ENCODE assay signal across 34 cellular contexts in the genomic region with DNA sequence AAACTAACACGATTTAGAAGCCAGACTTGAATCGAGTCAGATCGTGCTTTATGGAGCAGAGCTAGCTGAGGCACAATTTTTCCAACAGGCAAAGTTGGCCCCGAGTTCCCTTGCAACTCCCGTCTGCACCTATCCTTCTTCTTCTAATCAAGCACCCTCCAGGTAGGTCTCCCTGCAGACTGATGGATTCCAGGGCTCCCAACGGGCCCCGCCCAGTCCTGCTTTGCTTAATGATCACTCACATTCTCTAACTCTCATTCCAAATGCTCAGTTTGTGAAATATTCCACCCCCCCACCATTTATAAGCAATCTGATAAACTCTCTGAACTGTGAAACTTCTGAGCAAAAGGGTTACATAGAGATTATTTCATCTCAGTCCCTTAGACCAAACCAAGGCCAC.
"Had no signal": no experiment of that assay in that cellular context is flagged by ENCODE, and none has a peak within 500 bp of the region (broad histone marks: within the 10 kb centered on the region; RNA-seq: fewer than 3 reads in every experiment).

No MANE protein-coding gene starts in this region.

- DNase-seq: Karpas-422, Kasumi-1, MG63, MM.1S, MV-4-11, NCI-H1048, NCI-H1092, NCI-H1092 treated with DMSO at 0.1 percent for 48 hours, NCI-H1105, NCI-H1105 treated with DMSO at 0.1 percent for 48 hours, NCI-H1417, NCI-H1417 treated with DMSO at 0.1 percent for 48 hours, NCI-H1436, NCI-H1436 treated with DMSO at 0.1 percent for 48 hours, NCI-H146, NCI-H1694, NCI-H1694 treated with DMSO at 0.1 percent for 48 hours, NCI-H187, NCI-H187 treated with DMSO at 0.1 percent for 48 hours, NCI-H1930, NCI-H2029, NCI-H2029 treated with DMSO at 0.1 percent for 48 hours, NCI-H2081, NCI-H2081 treated with DMSO at 0.1 percent for 48 hours, NCI-H2107, NCI-H2171, NCI-H2171 treated with DMSO at 0.1 percent for 48 hours, NCI-H2227 treated with DMSO at 0.1 percent for 48 hours, NCI-H226, NCI-H345, NCI-H446, NCI-H446 treated with DMSO at 0.1 percent for 48 hours, NCI-H510A had no signal

- H3K36me3 ChIP-seq: MG63 had no signal

- H3K4me3 ChIP-seq: MG63 had no signal

- H3K4me2 ChIP-seq: KMS-11 had no signal

- H3K27ac ChIP-seq: KMS-11 had no signal

- H3K9me3 ChIP-seq: MG63 had no signal
